ENCODE assay signal across 9 cellular contexts in the genomic region with DNA sequence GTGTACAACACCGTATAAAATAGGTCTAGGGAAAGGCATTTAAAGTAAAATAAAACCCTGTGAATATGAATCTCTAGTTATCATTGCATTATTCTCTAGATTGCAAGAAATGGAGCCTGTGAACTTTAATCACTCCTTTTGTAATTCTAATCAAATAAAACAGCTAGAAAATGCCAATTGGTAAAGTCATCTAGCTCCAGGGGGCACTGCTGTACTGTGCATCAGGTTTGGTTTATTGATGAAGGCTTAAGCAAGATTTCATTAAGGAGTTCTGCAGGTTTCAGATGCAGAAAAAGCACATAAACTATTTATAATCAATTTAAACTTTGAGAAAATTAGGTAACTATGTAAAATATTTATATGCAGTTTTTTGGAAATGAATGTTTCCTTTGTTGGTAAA.
DNase-seq lines count a peak whose midpoint lies in the region; ATAC-seq and FAIRE-seq lines count a peak whose summit lies in the region.
"Had no signal": no experiment of that assay in that cellular context is flagged by ENCODE, and none has a peak within 500 bp of the region (broad histone marks: within the 10 kb centered on the region; RNA-seq: fewer than 3 reads in every experiment).

No MANE protein-coding gene starts in this region.

- H3K27me3 Mint-ChIP-seq in T-helper 2 cell treated with Interferon-gamma antibody and Interleukin-4, amounts not matched to agents 5 μg/mL and 100 μg/mL, for 36 hours (ENCODE audit: low read depth), result no peaks in the 10 kb centered on the region
- H3K27me3 Mint-ChIP-seq: B cell had no signal

- peaks cover 9% of the 10 kb centered on the region for H3K9me3 Mint-ChIP-seq in T-helper 2 cell treated with Interferon-gamma antibody and Interleukin-4, amounts not matched to agents 5 μg/mL and 100 μg/mL, for 36 hours

- no peak for ATAC-seq in HG02970 (IDR thresholded peaks at IDR 0.05; ENCODE audit: low FRiP score, unreplicated experiment)

- no peaks in the 10 kb centered on the region for H3K4me1 Mint-ChIP-seq in T-helper 2 cell treated with Interferon-gamma antibody and Interleukin-4, amounts not matched to agents 5 μg/mL and 100 μg/mL, for 36 hours (ENCODE audit: low read depth)
- H3K4me1 Mint-ChIP-seq: B cell had no signal

- no peaks in the 10 kb centered on the region for H3K36me3 Mint-ChIP-seq in T-helper 2 cell treated with Interferon-gamma antibody and Interleukin-4, amounts not matched to agents 5 μg/mL and 100 μg/mL, for 36 hours (ENCODE audit: low read depth)

- DNase-seq in NCI-H510A treated with DMSO at 0.1 percent for 48 hours (lab: John Stamatoyannopoulos, UW) (peak; percentile 4), NCI-H510A (lab: John Stamatoyannopoulos, UW) (no peak), NCI-H345 treated with DMSO at 0.1 percent for 48 hours (lab: John Stamatoyannopoulos, UW; ENCODE audit: unreplicated experiment) (peak; percentile 12), putamen (ENCODE audit: low spot score) (peak; percentile 28), cortex of kidney (lab: John Stamatoyannopoulos, UW) (no peak)
- DNase-seq in T-helper 2 cell treated with Interferon-gamma antibody and Interleukin-4, amounts not matched to agents 5 μg/mL and 100 μg/mL, for 36 hours (ENCODE audit: low spot score), result no peak

- no peak overlapping the region for H3K27ac Mint-ChIP-seq in T-helper 2 cell treated with Interferon-gamma antibody and Interleukin-4, amounts not matched to agents 5 μg/mL and 100 μg/mL, for 36 hours
- H3K27ac Mint-ChIP-seq: B cell had no signal

- peak; percentile 62 for FAIRE-seq in endometrium (lab: Jason Lieb, UNC)

- no peak overlapping the region for H3K4me3 Mint-ChIP-seq in T-helper 2 cell treated with Interferon-gamma antibody and Interleukin-4, amounts not matched to agents 5 μg/mL and 100 μg/mL, for 36 hours
- H3K4me3 Mint-ChIP-seq: B cell had no signal

Comparison
In these comparisons a context has a peak if more than half of its experiments do, and no peak if none do; other contexts are left out.
1. DNase-seq: peak in NCI-H510A treated with DMSO at 0.1 percent for 48 hours (single experiment), NCI-H345 treated with DMSO at 0.1 percent for 48 hours (single experiment) and putamen (single experiment); none in NCI-H510A (single experiment), T-helper 2 cell treated with Interferon-gamma antibody and Interleukin-4, amounts not matched to agents 5 μg/mL and 100 μg/mL, for 36 hours (single experiment) and cortex of kidney (single experiment).